Comparison of ENCODE assay signal across 10 cellular contexts in the genomic region with DNA sequence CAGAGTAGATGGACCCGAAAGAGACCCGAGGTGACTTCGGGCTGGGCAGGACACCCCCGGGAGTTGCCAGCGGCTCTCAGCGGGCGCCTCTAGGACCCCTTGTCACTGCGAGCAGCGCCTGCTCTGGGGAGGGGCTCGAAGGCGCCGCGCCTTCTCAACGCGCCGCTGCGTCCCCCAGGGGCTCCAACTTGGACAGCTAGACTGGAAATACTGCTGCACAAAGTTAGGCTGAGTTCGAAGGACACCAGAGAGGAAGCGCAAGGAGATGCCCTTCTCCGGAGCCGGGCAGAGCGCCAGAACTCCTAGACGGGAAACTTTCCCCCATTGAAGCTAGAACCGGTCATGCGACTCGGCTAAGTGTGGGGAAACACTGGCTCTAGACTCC. TPM values are rescaled to one million over a fixed set of nuclear protein-coding genes. Genes with fewer than 3 reads are reported as not detected.
DNase-seq lines count a peak whose midpoint lies in the region; ATAC-seq, FAIRE-seq and TF ChIP-seq lines count a peak whose summit lies in the region.
"Had no signal": no experiment of that assay in that cellular context is flagged by ENCODE, and none has a peak within 500 bp of the region (broad histone marks: within the 10 kb centered on the region; RNA-seq: fewer than 3 reads in every experiment).

No MANE protein-coding gene starts in this region.

- no peak for TF ChIP-seq CTCF in fibroblast of lung (conservative IDR thresholded peaks at IDR 0.05 in 1 of 2, IDR thresholded peaks at IDR 0.05 in 1 of 2; ENCODE audit: low read depth in 1 of 2, low read length in 2 of 2)
- no peak for TF ChIP-seq CTCF in nephron (IDR thresholded peaks at IDR 0.05; ENCODE audit: unreplicated experiment in 3 of 3)
- TF ChIP-seq CTCF in PC-3 (conservative IDR thresholded peaks at IDR 0.05; ENCODE audit: low read depth, low read length): no peak
- TF ChIP-seq CTCF in D721Med (IDR thresholded peaks at IDR 0.05; ENCODE audit: insufficient read depth, missing control alignments): no peak

- CTCF ChIA-PET in PC-3 (lab: Charles Lee): no interaction called here

- H3K4me3 Mint-ChIP-seq in nephron: peak overlapping the region; percentile 51 to 63 (median 54)
- H3K4me3 Mint-ChIP-seq: activated CD4-positive, alpha-beta memory T cell treated with anti-CD3 and anti-CD28 coated beads for 36 hours had no signal

- H3K9me3 ChIP-seq in fibroblast of lung (ENCODE audit: control insufficient read depth, insufficient read depth, low read depth, low read length) (no peaks in the 10 kb centered on the region), PC-3 (ENCODE audit: low read length) (no peaks in the 10 kb centered on the region)
- H3K9me3 ChIP-seq: tibial nerve had no signal

- H3K4me1 ChIP-seq in fibroblast of lung (ENCODE audit: control insufficient read depth, extremely low read depth, insufficient read depth, low read length) (no peaks in the 10 kb centered on the region), PC-3 (ENCODE audit: insufficient read depth, low read length) (no peaks in the 10 kb centered on the region)

- H3K9ac ChIP-seq in fibroblast of lung (ENCODE audit: insufficient read depth, low read length) (no peak overlapping the region), PC-3 (ENCODE audit: low read length) (no peak overlapping the region)

- H3F3A ChIP-seq in PC-3 (ENCODE audit: low read length, unreplicated experiment): no peaks in the 10 kb centered on the region

- H3K4me1 Mint-ChIP-seq in nephron: peaks cover 6% of the 10 kb centered on the region

- in situ Hi-C loops in ACHN (cut with HindIII; ENCODE audit: low pct_ligation_motif_present, low pct_unique_long_range_greater_than_20kb, low sequenced_read_pairs): no loop called here

- no peak for ATAC-seq in PC-3
- ATAC-seq in HG03045 (IDR thresholded peaks at IDR 0.05; ENCODE audit: unreplicated experiment): no peak

- no TSS peak for BruUV-seq in PC-3 (replicated peaks; lab: Mats Ljungman, UMichigan)

- H3K4me2 ChIP-seq in fibroblast of lung (ENCODE audit: extremely low read depth, insufficient read depth, low read length) (peak overlapping the region; percentile 32), PC-3 (ENCODE audit: low read length) (no peak overlapping the region)

- H3K27ac ChIP-seq in fibroblast of lung (ENCODE audit: insufficient read depth, low read length) (no peak overlapping the region), PC-3 (ENCODE audit: low read length) (no peak overlapping the region)
- H3K27ac ChIP-seq: tibial nerve had no signal

- H2AFZ ChIP-seq in fibroblast of lung (ENCODE audit: low read length) (no peak overlapping the region), PC-3 (ENCODE audit: low read length) (no peak overlapping the region)

- peak; percentile 27 for DNase-seq in ACHN
- peak; percentile 12 for DNase-seq in NCI-H1105 (lab: John Stamatoyannopoulos, UW)
- DNase-seq in fibroblast of lung (ENCODE audit: low read depth in 2 of 2): peak; percentile 6 to 9
- no peak for DNase-seq in PC-3
- no peak for DNase-seq in GM12892 (ENCODE audit: insufficient read length)
- no peak for DNase-seq in D721Med (ENCODE audit: insufficient read length, low spot score)
- DNase-seq: activated CD4-positive, alpha-beta memory T cell treated with anti-CD3 and anti-CD28 coated beads for 36 hours had no signal

- H3K27me3 Mint-ChIP-seq in nephron (ENCODE audit: low read depth): peaks cover 72% of the 10 kb centered on the region

- no peaks in the 10 kb centered on the region for H3K36me3 ChIP-seq in fibroblast of lung (ENCODE audit: control insufficient read depth, insufficient read depth, low read length)
- H3K36me3 ChIP-seq in PC-3 (ENCODE audit: low read depth, low read length): no peaks in the 10 kb centered on the region
- H3K36me3 ChIP-seq: tibial nerve had no signal

- FAIRE-seq in GM12892 (lab: Jason Lieb, UNC) (no peak), D721Med (lab: Jason Lieb, UNC) (no peak)

- H3K9me3 Mint-ChIP-seq in nephron: no peaks in the 10 kb centered on the region
- H3K9me3 Mint-ChIP-seq: activated CD4-positive, alpha-beta memory T cell treated with anti-CD3 and anti-CD28 coated beads for 36 hours had no signal

- intact Hi-C loops in PC-3 (cut with micrococcal nuclease): no loop called here

- H3K27ac Mint-ChIP-seq in nephron: no peak overlapping the region
- H3K27ac Mint-ChIP-seq: activated CD4-positive, alpha-beta memory T cell treated with anti-CD3 and anti-CD28 coated beads for 36 hours had no signal

- POLR2A ChIA-PET in PC-3 (lab: Charles Lee; ENCODE audit: unreplicated experiment): no interaction called here

- TF ChIP-seq POLR2A in GM12892 (IDR thresholded peaks at IDR 0.05; ENCODE audit: low read depth, low read length): no peak

- no peaks in the 10 kb centered on the region for H3K36me3 Mint-ChIP-seq in nephron (ENCODE audit: low read depth)

- H4K20me1 ChIP-seq in fibroblast of lung (ENCODE audit: control insufficient read depth, extremely low read depth, insufficient read depth, low read length): no peaks in the 10 kb centered on the region
- no peaks in the 10 kb centered on the region for H4K20me1 ChIP-seq in PC-3 (ENCODE audit: low read length)

- peak overlapping the region in 2 of 4 experiments; percentile 38 to 47 for H3K4me3 ChIP-seq in fibroblast of lung (replicated peaks in 1 of 4; ENCODE audit: control extremely low read depth in 1 of 4, insufficient read depth in 1 of 4, low read depth in 3 of 4, low read length in 4 of 4)
- no peak overlapping the region for H3K4me3 ChIP-seq in PC-3 (ENCODE audit: low read length)

- no peaks in the 10 kb centered on the region for H3K9me2 ChIP-seq in PC-3 (replicated peaks; ENCODE audit: low read length)

- H3K27me3 ChIP-seq in fibroblast of lung (ENCODE audit: control insufficient read depth, insufficient read depth, low read length): peaks cover 11% of the 10 kb centered on the region
- no peaks in the 10 kb centered on the region for H3K27me3 ChIP-seq in PC-3 (ENCODE audit: low read length)

- H3K79me2 ChIP-seq in fibroblast of lung (ENCODE audit: control insufficient read depth, insufficient read depth, low read length) (no peaks in the 10 kb centered on the region), PC-3 (ENCODE audit: low read length) (no peaks in the 10 kb centered on the region)

RNA-seq across cellular contexts. Expression of a gene that starts 0.5 kb away (rescaled TPM):
- total RNA-seq in fibroblast of lung: not detected in 2 replicates
- polyA plus RNA-seq in fibroblast of lung: not detected in 2 replicates
- polyA plus RNA-seq in fibroblast of lung (2012): 0.44 and 0.47 TPM in 2 replicates
- polyA minus RNA-seq in fibroblast of lung (ENCODE audit: low replicate concordance): not detected in 2 replicates
- total RNA-seq in PC-3 (2014; rRNA removed): not detected in 2 replicates
- polyA plus RNA-seq in GM12892 (2012; ENCODE audit: missing spikeins): 0.87 TPM
- total RNA-seq: activated CD4-positive, alpha-beta memory T cell treated with anti-CD3 and anti-CD28 coated beads for 36 hours; tibial nerve had no signal

Comparison
In these comparisons a context has a peak if more than half of its experiments do, and no peak if none do; other contexts are left out.
1. DNase-seq: peak in ACHN (single experiment), NCI-H1105 (single experiment) and fibroblast of lung (2 of 2); none in PC-3 (single experiment), GM12892 (single experiment) and D721Med (single experiment).